Comparison of ENCODE assay signal across 25 cellular contexts in genomic region chr7:27053153-27053552, GRCh38. TPM values are rescaled to one million over a fixed set of nuclear protein-coding genes. Genes with fewer than 3 reads are reported as not detected.
DNase-seq lines count a peak whose midpoint lies in the region; ATAC-seq, FAIRE-seq and TF ChIP-seq lines count a peak whose summit lies in the region.
"Had no signal": no experiment of that assay in that cellular context is flagged by ENCODE, and none has a peak within 500 bp of the region (broad histone marks: within the 10 kb centered on the region; RNA-seq: fewer than 3 reads in every experiment).

No MANE protein-coding gene starts in this region.

- H3K9me3 ChIP-seq in GM23248 (ENCODE audit: low read depth) (no peaks in the 10 kb centered on the region), endodermal cell (ENCODE audit: control insufficient read depth, low read length) (no peaks in the 10 kb centered on the region), HepG2 (ENCODE audit: low read length) (no peaks in the 10 kb centered on the region), left ventricle myocardium inferior (replicated peaks) (no peaks in the 10 kb centered on the region)
- H3K9me3 ChIP-seq: esophagus muscularis mucosa, left lung, ovary had no signal

- H2AFZ ChIP-seq in GM23248, result peak overlapping the region; percentile 58
- no peak overlapping the region for H2AFZ ChIP-seq in HepG2 (ENCODE audit: low read length)

- TF ChIP-seq POLR2A in HepG2 (IDR thresholded peaks at IDR 0.05; ENCODE audit: insufficient read depth in 1 of 2, low read depth in 2 of 2, low read length in 2 of 2), result no peak

- H4K20me1 ChIP-seq in GM23248 (ENCODE audit: insufficient read depth) (no peaks in the 10 kb centered on the region), HepG2 (ENCODE audit: insufficient read depth, low read length) (no peaks in the 10 kb centered on the region)
- H4K20me1 ChIP-seq: BLaER1 had no signal

- H3K79me2 ChIP-seq in GM23248 (ENCODE audit: insufficient read depth), result no peaks in the 10 kb centered on the region
- no peaks in the 10 kb centered on the region for H3K79me2 ChIP-seq in HepG2 (ENCODE audit: insufficient read depth, low read length)

- no peak overlapping the region for H3K27ac ChIP-seq in GM23248
- H3K27ac ChIP-seq in endodermal cell (ENCODE audit: low read depth, low read length), result no peak overlapping the region
- no peak overlapping the region for H3K27ac ChIP-seq in HepG2 (ENCODE audit: extremely low read length, insufficient read depth, low read length)
- no peak overlapping the region for H3K27ac ChIP-seq in left ventricle myocardium inferior (replicated peaks)
- H3K27ac ChIP-seq: BLaER1, esophagus muscularis mucosa, left lung, ovary had no signal

- ATAC-seq in HepG2, result peak; percentile 54; the same call in 2 of the 3 replicates
- no peak for ATAC-seq in Right ventricle myocardium inferior
- ATAC-seq: activated CD8-positive, alpha-beta T cell treated with anti-CD3 and anti-CD28 coated beads, Interleukin-2, amount 10 ng/mL, durations not matched to agents 7 days and 5 days; activated naive CD4-positive, alpha-beta T cell treated with anti-CD3 and anti-CD28 coated beads, Interleukin-2, amount 50 U/mL, for 72 hours; left lung; natural killer cell had no signal

- TF ChIP-seq CTCF in endodermal cell (conservative IDR thresholded peaks at IDR 0.05) (no peak), HepG2 (CRISPR knock-in tag; IDR thresholded peaks at IDR 0.05) (no peak), left ventricle myocardium inferior (IDR thresholded peaks at IDR 0.05; ENCODE audit: borderline replicate concordance) (no peak)

- in situ Hi-C loops in GM23248 (cut with MboI) (no loop called here), HepG2 (cut with HindIII; ENCODE audit: extremely low pct_ligation_motif_present, low pct_unique_long_range_greater_than_20kb) (no loop called here)

- no peak for FAIRE-seq in HepG2 (lab: Jason Lieb, UNC)
- FAIRE-seq: colon, small intestine had no signal

- no peak overlapping the region for H3K4me3 Mint-ChIP-seq in endodermal cell
- H3K4me3 Mint-ChIP-seq: activated CD8-positive, alpha-beta T cell treated with anti-CD3 and anti-CD28 coated beads, Interleukin-2, amount 10 ng/mL, durations not matched to agents 7 days and 5 days; natural killer cell; stimulated activated naive CD8-positive, alpha-beta T cell treated with anti-CD3 and anti-CD28 coated beads, Interleukin-15, Interleukin-2, amounts not matched to agents 100 ng/mL and 50 ng/mL, for 24 hours had no signal

- no peak overlapping the region for H3K9ac ChIP-seq in GM23248
- no peak overlapping the region for H3K9ac ChIP-seq in endodermal cell (ENCODE audit: extremely low read depth, low read length, poor library complexity, severe bottlenecking)
- no peak overlapping the region for H3K9ac ChIP-seq in HepG2 (ENCODE audit: insufficient read depth, low read depth, low read length)
- H3K9ac ChIP-seq: BLaER1 had no signal

- H3K36me3 ChIP-seq in GM23248 (ENCODE audit: low read depth), result no peaks in the 10 kb centered on the region
- H3K36me3 ChIP-seq in endodermal cell (ENCODE audit: control insufficient read depth, insufficient read depth, low read length), result no peaks in the 10 kb centered on the region
- H3K36me3 ChIP-seq in HepG2 (replicated peaks in 1 of 2; ENCODE audit: control insufficient read depth in 1 of 2, insufficient read depth in 2 of 2, low read length in 2 of 2), result no peaks in the 10 kb centered on the region
- H3K36me3 ChIP-seq in left ventricle myocardium inferior, result no peaks in the 10 kb centered on the region
- H3K36me3 ChIP-seq: BLaER1, esophagus muscularis mucosa, left lung, ovary had no signal

- no TSS peak for BruUV-seq in HepG2 (replicated peaks; lab: Mats Ljungman, UMichigan)

- H3F3A ChIP-seq in GM23248 (ENCODE audit: insufficient read depth), result no peaks in the 10 kb centered on the region

- H3K9me2 ChIP-seq in GM23248 (ENCODE audit: insufficient read depth), result no peaks in the 10 kb centered on the region

- POLR2A ChIA-PET in HepG2 (lab: Yijun Ruan, JAX), result no interaction called here

- 50 to 54% methylated on average over 3 of the region's 3 CpGs for WGBS in GM23248 (ENCODE audit: low coverage in 1 of 2, low lambda C conversion rate in 2 of 2, missing lambda C conversion rate in 2 of 2), 2 experiments
- 39 to 100% methylated on average over 1 to 3 of the region's 3 CpGs for WGBS in endodermal cell (ENCODE audit: insufficient coverage in 1 of 2, insufficient read length in 1 of 2), 2 experiments
- 21% methylated on average over 3 of the region's 3 CpGs for WGBS in HepG2 (ENCODE audit: low lambda C conversion rate)

- TF ChIP-seq EP300 in HepG2 (IDR thresholded peaks at IDR 0.05; ENCODE audit: low read depth in 2 of 2, low read length in 2 of 2) (no peak), HepG2 (CRISPR knock-in tag; IDR thresholded peaks at IDR 0.05; ENCODE audit: borderline replicate concordance) (no peak)

- intact Hi-C loops in HepG2 (cut with micrococcal nuclease; ENCODE audit: unreplicated experiment), result no loop called here
- intact Hi-C loops in left ventricle myocardium inferior (cut with micrococcal nuclease), result no loop called here
- intact Hi-C loops in Right ventricle myocardium inferior (cut with DNase I), result no loop called here

- H3K4me1 Mint-ChIP-seq in endodermal cell, result no peaks in the 10 kb centered on the region
- H3K4me1 Mint-ChIP-seq: natural killer cell had no signal

- H3K4me1 ChIP-seq in GM23248 (ENCODE audit: insufficient read depth) (0 out of 2 replicates have a peak, but pooled peaks cover 5% of the 10 kb centered on the region), endodermal cell (ENCODE audit: control insufficient read depth, insufficient read depth, low read length) (no peaks in the 10 kb centered on the region), HepG2 (ENCODE audit: insufficient read depth, low read length) (0 out of 2 replicates have a peak, but pooled peaks cover 5% of the 10 kb centered on the region), left ventricle myocardium inferior (no peaks in the 10 kb centered on the region)
- H3K4me1 ChIP-seq: BLaER1, esophagus muscularis mucosa, left lung had no signal

- H3K27me3 Mint-ChIP-seq in endodermal cell (ENCODE audit: insufficient read depth), result no peaks in the 10 kb centered on the region

- no peak for TF ChIP-seq RAD21 in HepG2 (CRISPR knock-in tag; IDR thresholded peaks at IDR 0.05)

- H3K36me3 Mint-ChIP-seq in endodermal cell (ENCODE audit: low read depth), result no peaks in the 10 kb centered on the region
- H3K36me3 Mint-ChIP-seq: activated naive CD4-positive, alpha-beta T cell treated with anti-CD3 and anti-CD28 coated beads, Interleukin-2, amount 50 U/mL, for 72 hours; natural killer cell had no signal

- H3K9me3 Mint-ChIP-seq in endodermal cell, result no peaks in the 10 kb centered on the region
- H3K9me3 Mint-ChIP-seq: activated naive CD4-positive, alpha-beta T cell treated with anti-CD3 and anti-CD28 coated beads, Interleukin-2, amount 50 U/mL, for 72 hours; activated T-helper 2 cell treated with anti-CD3 and anti-CD28 coated beads, Interferon-gamma antibody, Interleukin-2, Interleukin-4, amounts not matched to agents 10 μg/mL and 5 μg/mL and 100 μg/mL, durations not matched to agents 14 hours and 24 hours and 36 hours; natural killer cell; stimulated activated naive CD8-positive, alpha-beta T cell treated with anti-CD3 and anti-CD28 coated beads, Interleukin-15, Interleukin-2, amounts not matched to agents 100 ng/mL and 50 ng/mL, for 24 hours had no signal

- DNase-seq in GM23248 (no peak), M059J (ENCODE audit: low read depth) (peak; percentile 29), endodermal cell (peak; percentile 64), HepG2 (ENCODE audit: low spot score) (no peak), ecto neural progenitor cell (ENCODE audit: low spot score) (no peak), left ventricle myocardium inferior (no peak), Right ventricle myocardium inferior (ENCODE audit: missing footprints) (no peak)
- DNase-seq: activated CD8-positive, alpha-beta T cell treated with anti-CD3 and anti-CD28 coated beads, Interleukin-2, amount 10 ng/mL, durations not matched to agents 7 days and 5 days; DND-41; effector memory CD4-positive, alpha-beta T cell; foreskin melanocyte; Kasumi-1; left lung; natural killer cell; NCI-H1694 treated with DMSO at 0.1 percent for 48 hours; ovary; retina; small intestine had no signal

- CTCF ChIA-PET in HepG2 (lab: Yijun Ruan, JAX; ENCODE audit: low intra/inter-chr PET ratio, low total read pairs), result no interaction called here

- no peaks in the 10 kb centered on the region for H3K27me3 ChIP-seq in GM23248 (replicated peaks; ENCODE audit: insufficient read depth)
- H3K27me3 ChIP-seq in endodermal cell (ENCODE audit: control insufficient read depth, insufficient read depth, low read length, poor library complexity, severe bottlenecking), result no peaks in the 10 kb centered on the region
- H3K27me3 ChIP-seq in HepG2 (ENCODE audit: control insufficient read depth in 1 of 2, insufficient read depth in 2 of 2, low read length in 2 of 2), result no peaks in the 10 kb centered on the region
- H3K27me3 ChIP-seq in left ventricle myocardium inferior (ENCODE audit: low read depth), result peaks cover 33% of the 10 kb centered on the region
- H3K27me3 ChIP-seq: BLaER1, esophagus muscularis mucosa, left lung, ovary had no signal

- H3K4me3 ChIP-seq in GM23248 (no peak overlapping the region), endodermal cell (ENCODE audit: low read length) (no peak overlapping the region), HepG2 (replicated peaks in 1 of 3; ENCODE audit: insufficient read depth in 1 of 3, low read depth in 2 of 3, low read length in 3 of 3) (no peak overlapping the region), left ventricle myocardium inferior (no peak overlapping the region)
- H3K4me3 ChIP-seq: BLaER1, esophagus muscularis mucosa, left lung, ovary had no signal

- no peak overlapping the region for H3K4me2 ChIP-seq in GM23248 (ENCODE audit: unreplicated experiment)
- H3K4me2 ChIP-seq in HepG2 (ENCODE audit: low read depth, low read length), result no peak overlapping the region
- H3K4me2 ChIP-seq: BLaER1 had no signal

- H3K27ac Mint-ChIP-seq in endodermal cell, result no peak overlapping the region
- H3K27ac Mint-ChIP-seq: activated CD8-positive, alpha-beta T cell treated with anti-CD3 and anti-CD28 coated beads, Interleukin-2, amount 10 ng/mL, durations not matched to agents 7 days and 5 days; activated naive CD4-positive, alpha-beta T cell treated with anti-CD3 and anti-CD28 coated beads, Interleukin-2, amount 50 U/mL, for 72 hours; activated T-helper 2 cell treated with anti-CD3 and anti-CD28 coated beads, Interferon-gamma antibody, Interleukin-2, Interleukin-4, amounts not matched to agents 10 μg/mL and 5 μg/mL and 100 μg/mL, durations not matched to agents 14 hours and 24 hours and 36 hours; natural killer cell; stimulated activated naive CD8-positive, alpha-beta T cell treated with anti-CD3 and anti-CD28 coated beads, Interleukin-15, Interleukin-2, amounts not matched to agents 100 ng/mL and 50 ng/mL, for 24 hours had no signal

RNA-seq across cellular contexts. Expression of gene HOXA1, which starts 42.6 kb away (rescaled TPM):
- total RNA-seq in GM23248 (2014; rRNA removed; shearing (Covaris generic)), result 0.89 and 0.97 TPM in 2 replicates
- polyA plus RNA-seq in GM23248 (2016; fragmentation: Nextera tagmentation; extraction: Ambion mirVana), result 1.6 and 1.8 TPM in 2 replicates
- total RNA-seq in M059J (2014; rRNA removed; shearing (Covaris generic)), result 8.2 and 9.1 TPM in 2 replicates
- not detected for total RNA-seq in endodermal cell
- polyA plus RNA-seq in endodermal cell (2013, experiment 1 of 2), result 4.1 TPM
- 4.2 TPM for polyA plus RNA-seq in endodermal cell (2013, experiment 2 of 2)
- 0.20 TPM in 1 of 2 replicates, not detected in the other for total RNA-seq in HepG2 (2016; rRNA removed; fragmentation: Illumina TruSeq; extraction: Trizol)
- total RNA-seq in HepG2 (2016; cell fraction: cytosol; rRNA removed; fragmentation: Illumina TruSeq; extraction: Trizol; ENCODE audit: low read depth), result not detected in 2 replicates
- 0.11 TPM in 1 of 2 replicates, not detected in the other for total RNA-seq in HepG2 (2016; cell fraction: insoluble cytoplasmic fraction; rRNA removed; fragmentation: Illumina TruSeq; extraction: Trizol)
- total RNA-seq in HepG2 (2016; cell fraction: membrane; rRNA removed; fragmentation: Illumina TruSeq; extraction: Trizol), result 0.14 and 0.15 TPM in 2 replicates
- total RNA-seq in HepG2 (2016; cell fraction: nucleus; rRNA removed; fragmentation: Illumina TruSeq; extraction: Trizol), result not detected in 2 replicates
- 0.18 and 0.31 TPM in 2 replicates for polyA plus RNA-seq in HepG2 (2011; rRNA removed)
- polyA plus RNA-seq in HepG2 (2011; cell fraction: cytosol; rRNA removed), result 0.09 and 0.13 TPM in 2 replicates
- 0.71 and 0.92 TPM in 2 replicates for polyA plus RNA-seq in HepG2 (2011; cell fraction: nucleus; rRNA removed)
- polyA plus RNA-seq in HepG2 (2012), result 0.11 and 0.30 TPM in 2 replicates
- polyA plus RNA-seq in HepG2 (2016; cell fraction: cytosol; fragmentation: Illumina TruSeq; extraction: Trizol; ENCODE audit: low read depth), result 0.11 TPM in 1 of 2 replicates, not detected in the other
- polyA plus RNA-seq in HepG2 (2016; cell fraction: insoluble cytoplasmic fraction; fragmentation: Illumina TruSeq; extraction: Trizol; ENCODE audit: low read depth), result 0.42 and 0.43 TPM in 2 replicates
- polyA plus RNA-seq in HepG2 (2016; cell fraction: membrane; fragmentation: Illumina TruSeq; extraction: Trizol; ENCODE audit: low read depth), result 0.31 and 0.33 TPM in 2 replicates
- polyA plus RNA-seq in HepG2 (2016; cell fraction: nucleus; fragmentation: Illumina TruSeq; extraction: Trizol; ENCODE audit: insufficient read depth, low read depth), result 1.0 and 1.4 TPM in 2 replicates
- 0.05 and 0.10 TPM in 2 replicates for polyA minus RNA-seq in HepG2 (2011; rRNA and poly(A)+ RNA removed; ENCODE audit: low replicate concordance)
- not detected in 2 replicates for polyA minus RNA-seq in HepG2 (2011; cell fraction: cytosol; rRNA and poly(A)+ RNA removed)
- 0.25 and 0.52 TPM in 2 replicates for polyA minus RNA-seq in HepG2 (2011; cell fraction: nucleus; rRNA and poly(A)+ RNA removed)
- total RNA-seq in left ventricle myocardium inferior, result not detected
- total RNA-seq in Right ventricle myocardium inferior, result not detected

RNA-seq across cellular contexts. Expression of gene HOXA2, which starts 49.3 kb away (rescaled TPM):
- total RNA-seq in GM23248 (2014; rRNA removed; shearing (Covaris generic)), result not detected in 2 replicates
- polyA plus RNA-seq in GM23248 (2016; fragmentation: Nextera tagmentation; extraction: Ambion mirVana), result 0.09 TPM in 1 of 2 replicates, not detected in the other
- 1.7 and 2.2 TPM in 2 replicates for total RNA-seq in M059J (2014; rRNA removed; shearing (Covaris generic))
- total RNA-seq in endodermal cell, result not detected
- 27.2 TPM for polyA plus RNA-seq in endodermal cell (2013, experiment 1 of 2)
- polyA plus RNA-seq in endodermal cell (2013, experiment 2 of 2), result 22.7 TPM
- total RNA-seq in HepG2 (2016; rRNA removed; fragmentation: Illumina TruSeq; extraction: Trizol), result 0.22 TPM in 1 of 2 replicates, not detected in the other
- 0.10 and 0.35 TPM in 2 replicates for total RNA-seq in HepG2 (2016; cell fraction: cytosol; rRNA removed; fragmentation: Illumina TruSeq; extraction: Trizol; ENCODE audit: low read depth)
- 0.15 TPM in 1 of 2 replicates, not detected in the other for total RNA-seq in HepG2 (2016; cell fraction: insoluble cytoplasmic fraction; rRNA removed; fragmentation: Illumina TruSeq; extraction: Trizol)
- 0.09 and 0.17 TPM in 2 replicates for total RNA-seq in HepG2 (2016; cell fraction: membrane; rRNA removed; fragmentation: Illumina TruSeq; extraction: Trizol)
- 0.63 and 1.3 TPM in 2 replicates for total RNA-seq in HepG2 (2016; cell fraction: nucleus; rRNA removed; fragmentation: Illumina TruSeq; extraction: Trizol)
- polyA plus RNA-seq in HepG2 (2011; rRNA removed), result 0.20 and 0.29 TPM in 2 replicates
- 0.03 and 0.08 TPM in 2 replicates for polyA plus RNA-seq in HepG2 (2011; cell fraction: cytosol; rRNA removed)
- 1.1 and 1.3 TPM in 2 replicates for polyA plus RNA-seq in HepG2 (2011; cell fraction: nucleus; rRNA removed)
- 0.21 and 0.27 TPM in 2 replicates for polyA plus RNA-seq in HepG2 (2012)
- 0.12 and 0.16 TPM in 2 replicates for polyA plus RNA-seq in HepG2 (2016; cell fraction: cytosol; fragmentation: Illumina TruSeq; extraction: Trizol; ENCODE audit: low read depth)
- 0.15 and 0.48 TPM in 2 replicates for polyA plus RNA-seq in HepG2 (2016; cell fraction: insoluble cytoplasmic fraction; fragmentation: Illumina TruSeq; extraction: Trizol; ENCODE audit: low read depth)
- 0.23 and 0.26 TPM in 2 replicates for polyA plus RNA-seq in HepG2 (2016; cell fraction: membrane; fragmentation: Illumina TruSeq; extraction: Trizol; ENCODE audit: low read depth)
- polyA plus RNA-seq in HepG2 (2016; cell fraction: nucleus; fragmentation: Illumina TruSeq; extraction: Trizol; ENCODE audit: insufficient read depth, low read depth), result 2.9 and 3.3 TPM in 2 replicates
- 0.24 TPM in 1 of 2 replicates, not detected in the other for polyA minus RNA-seq in HepG2 (2011; rRNA and poly(A)+ RNA removed; ENCODE audit: low replicate concordance)
- polyA minus RNA-seq in HepG2 (2011; cell fraction: cytosol; rRNA and poly(A)+ RNA removed), result not detected in 2 replicates
- 1.5 and 1.9 TPM in 2 replicates for polyA minus RNA-seq in HepG2 (2011; cell fraction: nucleus; rRNA and poly(A)+ RNA removed)
- not detected for total RNA-seq in left ventricle myocardium inferior
- 0.14 TPM for total RNA-seq in Right ventricle myocardium inferior
- total RNA-seq: activated CD8-positive, alpha-beta T cell treated with anti-CD3 and anti-CD28 coated beads, Interleukin-2, amount 10 ng/mL, durations not matched to agents 7 days and 5 days; activated naive CD4-positive, alpha-beta T cell treated with anti-CD3 and anti-CD28 coated beads, Interleukin-2, amount 50 U/mL, for 72 hours; activated T-helper 2 cell treated with anti-CD3 and anti-CD28 coated beads, Interferon-gamma antibody, Interleukin-2, Interleukin-4, amounts not matched to agents 10 μg/mL and 5 μg/mL and 100 μg/mL, durations not matched to agents 14 hours and 24 hours and 36 hours; natural killer cell; T-helper 1 cell treated with Interleukin-12 subunit alpha and Interleukin-12 subunit beta and Interleukin-4 antibody, amounts not matched to agents 30 ng/mL and 1 ng/mL, for 36 hours had no signal

Comparison
In these comparisons a context has a peak if more than half of its experiments do, and no peak if none do; other contexts are left out.
1. DNase-seq: peak in M059J (single experiment) and endodermal cell (single experiment); none in GM23248 (single experiment), HepG2 (single experiment), ecto neural progenitor cell (single experiment), left ventricle myocardium inferior (single experiment) and Right ventricle myocardium inferior (single experiment).